In the genomic region with DNA sequence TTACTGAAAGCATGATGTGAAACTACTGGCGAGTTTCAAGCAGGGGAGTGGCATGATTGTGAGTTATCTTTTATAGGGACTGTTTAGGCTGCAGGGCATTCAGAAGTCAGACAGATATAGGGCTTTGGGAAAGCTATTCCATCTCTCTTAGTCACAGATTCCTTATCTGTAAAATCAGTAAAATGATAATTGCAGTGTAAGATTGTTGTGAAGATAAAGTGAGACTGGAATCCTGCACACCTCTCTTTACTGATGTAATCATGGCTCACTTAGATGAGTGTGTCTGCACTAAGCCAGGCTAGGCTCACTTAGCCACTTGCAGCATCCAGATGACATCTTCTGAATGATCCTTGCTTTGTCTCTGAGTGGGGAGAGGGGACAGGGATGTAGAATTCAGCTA, we compare ENCODE assay signal across 18 cellular contexts.
DNase-seq lines count a peak whose midpoint lies in the region; ATAC-seq, FAIRE-seq and TF ChIP-seq lines count a peak whose summit lies in the region.
"Had no signal": no experiment of that assay in that cellular context is flagged by ENCODE, and none has a peak within 500 bp of the region (broad histone marks: within the 10 kb centered on the region; RNA-seq: fewer than 3 reads in every experiment).

No MANE protein-coding gene starts in this region.

- no peaks in the 10 kb centered on the region for H3K36me3 Mint-ChIP-seq in naive thymus-derived CD4-positive, alpha-beta T cell

- no peaks in the 10 kb centered on the region for H3K9me3 ChIP-seq in PC-3 (ENCODE audit: low read length)
- no peaks in the 10 kb centered on the region for H3K9me3 ChIP-seq in osteoblast (ENCODE audit: low read depth, low read length)
- no peaks in the 10 kb centered on the region for H3K9me3 ChIP-seq in naive thymus-derived CD4-positive, alpha-beta T cell (ENCODE audit: control insufficient read depth in 2 of 3, low read length in 3 of 3)
- H3K9me3 ChIP-seq: BLaER1 treated with 17β-estradiol and CSF1 and Interleukin-3, amounts not matched to agents 10 nM and 100 nM had no signal

- peak; percentile 73 for DNase-seq in ELR (ENCODE audit: low read depth)
- DNase-seq in PC-3: peak; percentile 43
- DNase-seq in bronchial epithelial cell (ENCODE audit: low read depth): peak; percentile 35
- peak; percentile 26 for DNase-seq in osteoblast (ENCODE audit: insufficient read length, low spot score, missing footprints)
- DNase-seq in activated effector memory CD4-positive, alpha-beta T cell treated with anti-CD3 and anti-CD28 coated beads, Interleukin-2, amount 50 U/mL, for 16 hours: no peak
- no peak for DNase-seq in naive thymus-derived CD4-positive, alpha-beta T cell
- DNase-seq in stimulated activated CD4-positive, alpha-beta T cell treated with anti-CD3 and anti-CD28 coated beads, Interleukin-1b, Interleukin-23, amount 100 ng/mL, for 48 hours: no peak
- no peak for DNase-seq in stimulated activated naive CD4-positive, alpha-beta T cell treated with Interleukin-2 at 50 U/mL for 16 hours (lab: John Stamatoyannopoulos, UW)
- DNase-seq: GOT3, Kasumi-1, MV-4-11, NCI-H1436, NCI-H2029 treated with DMSO at 0.1 percent for 48 hours, NCI-H524, T-helper 17 cell had no signal

- H4K20me1 ChIP-seq in PC-3 (ENCODE audit: low read length) (no peaks in the 10 kb centered on the region), osteoblast (ENCODE audit: insufficient read depth, low read length) (no peaks in the 10 kb centered on the region)
- H4K20me1 ChIP-seq: BLaER1 treated with 17β-estradiol and CSF1 and Interleukin-3, amounts not matched to agents 10 nM and 100 nM had no signal

- H3K27ac ChIP-seq in PC-3 (ENCODE audit: low read length) (no peak overlapping the region), osteoblast (ENCODE audit: low read depth, low read length) (no peak overlapping the region)
- H3K27ac ChIP-seq in naive thymus-derived CD4-positive, alpha-beta T cell (ENCODE audit: low read depth, low read length): no peak overlapping the region
- H3K27ac ChIP-seq: BLaER1 treated with 17β-estradiol and CSF1 and Interleukin-3, amounts not matched to agents 10 nM and 100 nM had no signal

- peaks cover 6 to 25% (median 16%) of the 10 kb centered on the region in 5 donors for H3K27me3 Mint-ChIP-seq in naive thymus-derived CD4-positive, alpha-beta T cell

- H3K79me2 ChIP-seq in PC-3 (ENCODE audit: low read length) (no peaks in the 10 kb centered on the region), osteoblast (ENCODE audit: insufficient read depth, low read length) (no peaks in the 10 kb centered on the region)

- H3F3A ChIP-seq in PC-3 (ENCODE audit: low read length, unreplicated experiment): no peaks in the 10 kb centered on the region

- H3K4me2 ChIP-seq in PC-3 (ENCODE audit: low read length) (no peak overlapping the region; the same call in 1 of the 2 replicates), osteoblast (ENCODE audit: insufficient read depth, low read length) (no peak overlapping the region)
- H3K4me2 ChIP-seq: BLaER1 treated with 17β-estradiol and CSF1 and Interleukin-3, amounts not matched to agents 10 nM and 100 nM had no signal

- CTCF ChIA-PET in PC-3 (lab: Charles Lee): no interaction called here
- CTCF ChIA-PET in naive thymus-derived CD4-positive, alpha-beta T cell (lab: Charles Lee): no interaction called here

- H3K27me3 ChIP-seq in PC-3 (ENCODE audit: low read length) (no peaks in the 10 kb centered on the region), bronchial epithelial cell (ENCODE audit: control insufficient read depth, insufficient read depth, low read length) (no peaks in the 10 kb centered on the region), osteoblast (ENCODE audit: insufficient read depth, low read length) (no peaks in the 10 kb centered on the region)
- H3K27me3 ChIP-seq in naive thymus-derived CD4-positive, alpha-beta T cell (ENCODE audit: control insufficient read depth in 2 of 2, insufficient read depth in 2 of 2, low read length in 2 of 2): peaks cover 0 to 3% of the 10 kb centered on the region in 2 donors
- H3K27me3 ChIP-seq: BLaER1 treated with 17β-estradiol and CSF1 and Interleukin-3, amounts not matched to agents 10 nM and 100 nM had no signal

- no peak overlapping the region for H3K27ac Mint-ChIP-seq in naive thymus-derived CD4-positive, alpha-beta T cell
- H3K27ac Mint-ChIP-seq: T-helper 17 cell had no signal

- no peak; the same call in 1 of the 2 replicates for ATAC-seq in PC-3
- ATAC-seq in naive thymus-derived CD4-positive, alpha-beta T cell: no peak
- ATAC-seq: T-helper 17 cell had no signal

- no peak for FAIRE-seq in bronchial epithelial cell (lab: Jason Lieb, UNC)
- FAIRE-seq: G401.6, GM12891 had no signal

- intact Hi-C loops in PC-3 (cut with micrococcal nuclease): no loop called here
- intact Hi-C loops in naive thymus-derived CD4-positive, alpha-beta T cell (cut with micrococcal nuclease): no loop called here

- TF ChIP-seq CTCF in PC-3 (conservative IDR thresholded peaks at IDR 0.05; ENCODE audit: low read depth, low read length) (no peak), bronchial epithelial cell (IDR thresholded peaks at IDR 0.05; ENCODE audit: insufficient read depth, low read length, severe bottlenecking) (no peak), osteoblast (IDR thresholded peaks at IDR 0.05; ENCODE audit: extremely low read depth, low read depth, low read length) (no peak)

- H3K4me3 ChIP-seq in PC-3 (ENCODE audit: low read length) (no peak overlapping the region), bronchial epithelial cell (ENCODE audit: low read depth, low read length) (no peak overlapping the region), osteoblast (ENCODE audit: insufficient read depth, low read length) (no peak overlapping the region)
- no peak overlapping the region for H3K4me3 ChIP-seq in naive thymus-derived CD4-positive, alpha-beta T cell (ENCODE audit: low read length)
- H3K4me3 ChIP-seq: BLaER1 treated with 17β-estradiol and CSF1 and Interleukin-3, amounts not matched to agents 10 nM and 100 nM had no signal

- POLR2A ChIA-PET in PC-3 (lab: Charles Lee; ENCODE audit: unreplicated experiment): no interaction called here
- POLR2A ChIA-PET in naive thymus-derived CD4-positive, alpha-beta T cell (lab: Charles Lee): no interaction called here

- no TSS peak for BruUV-seq in PC-3 (replicated peaks; lab: Mats Ljungman, UMichigan)

- no peak overlapping the region for H2AFZ ChIP-seq in PC-3 (ENCODE audit: low read length)
- H2AFZ ChIP-seq in osteoblast (ENCODE audit: low read length): no peak overlapping the region

- H3K9ac ChIP-seq in PC-3 (ENCODE audit: low read length): no peak overlapping the region
- H3K9ac ChIP-seq: BLaER1 treated with 17β-estradiol and CSF1 and Interleukin-3, amounts not matched to agents 10 nM and 100 nM had no signal

- H3K4me1 ChIP-seq in PC-3 (ENCODE audit: insufficient read depth, low read length) (peaks cover 6% of the 10 kb centered on the region; the same call in 1 of the 2 replicates), osteoblast (ENCODE audit: insufficient read depth, low read length) (peaks cover 18% of the 10 kb centered on the region)
- no peaks in the 10 kb centered on the region for H3K4me1 ChIP-seq in naive thymus-derived CD4-positive, alpha-beta T cell (ENCODE audit: control insufficient read depth in 2 of 2, insufficient read depth in 2 of 2, low read length in 2 of 2)
- H3K4me1 ChIP-seq: BLaER1 treated with 17β-estradiol and CSF1 and Interleukin-3, amounts not matched to agents 10 nM and 100 nM had no signal

- peaks cover 0 to 1% (median 0%) of the 10 kb centered on the region in 11 donors for H3K9me3 Mint-ChIP-seq in naive thymus-derived CD4-positive, alpha-beta T cell

- no peaks in the 10 kb centered on the region for H3K4me1 Mint-ChIP-seq in naive thymus-derived CD4-positive, alpha-beta T cell

- H3K9me2 ChIP-seq in PC-3 (replicated peaks; ENCODE audit: low read length): no peaks in the 10 kb centered on the region

- H3K4me3 Mint-ChIP-seq in naive thymus-derived CD4-positive, alpha-beta T cell: no peak overlapping the region
- H3K4me3 Mint-ChIP-seq: T-helper 17 cell had no signal

- H3K36me3 ChIP-seq in PC-3 (ENCODE audit: low read depth, low read length) (no peaks in the 10 kb centered on the region), bronchial epithelial cell (ENCODE audit: control insufficient read depth, insufficient read depth, low read length) (no peaks in the 10 kb centered on the region), osteoblast (ENCODE audit: insufficient read depth, low read length) (no peaks in the 10 kb centered on the region)
- H3K36me3 ChIP-seq in naive thymus-derived CD4-positive, alpha-beta T cell (ENCODE audit: control insufficient read depth in 2 of 3, insufficient read depth in 3 of 3, low read length in 3 of 3): no peaks in the 10 kb centered on the region
- H3K36me3 ChIP-seq: BLaER1 treated with 17β-estradiol and CSF1 and Interleukin-3, amounts not matched to agents 10 nM and 100 nM had no signal

Comparison
In these comparisons a context has a peak if more than half of its experiments do, and no peak if none do; other contexts are left out.
1. DNase-seq: peak in ELR (single experiment), PC-3 (single experiment), bronchial epithelial cell (single experiment) and osteoblast (single experiment); none in activated effector memory CD4-positive, alpha-beta T cell treated with anti-CD3 and anti-CD28 coated beads, Interleukin-2, amount 50 U/mL, for 16 hours (single experiment), naive thymus-derived CD4-positive, alpha-beta T cell (0 of 9), stimulated activated CD4-positive, alpha-beta T cell treated with anti-CD3 and anti-CD28 coated beads, Interleukin-1b, Interleukin-23, amount 100 ng/mL, for 48 hours (single experiment) and stimulated activated naive CD4-positive, alpha-beta T cell treated with Interleukin-2 at 50 U/mL for 16 hours (single experiment).